Comparison of ENCODE assay signal across 27 cellular contexts in genomic region chrX:73683236-73683859, GRCh38.
A peak's percentile ranks its signal among the peaks of the same experiment; 100 is the strongest.
DNase-seq lines count a peak whose midpoint lies in the region; ATAC-seq and TF ChIP-seq lines count a peak whose summit lies in the region.
"Had no signal": no experiment of that assay in that cellular context is flagged by ENCODE, and none has a peak within 500 bp of the region (broad histone marks: within the 10 kb centered on the region; RNA-seq: fewer than 3 reads in every experiment).

No MANE protein-coding gene starts in this region.

- H3K27ac ChIP-seq in GM23248 (peak overlapping the region; percentile 52), iPS-18a (ENCODE audit: low read length) (peak overlapping the region; percentile 67)
- H3K27ac ChIP-seq: hepatocyte, ovary, VCaP had no signal

- WGBS in GM23248 (ENCODE audit: low coverage in 1 of 2, low lambda C conversion rate in 2 of 2, missing lambda C conversion rate in 2 of 2), 2 experiments = 3 to 4% methylated on average over 3 of the region's 3 CpGs

- TF ChIP-seq CTCF in astrocyte of the spinal cord (IDR thresholded peaks at IDR 0.05; ENCODE audit: low read depth, low read length) = no peak

- H3K4me1 ChIP-seq in GM23248 (ENCODE audit: insufficient read depth) (peaks cover 12% of the 10 kb centered on the region; the same call in 1 of the 2 replicates), iPS-18a (ENCODE audit: control insufficient read depth, low read depth, low read length) (peaks cover 39% of the 10 kb centered on the region)

- peaks cover 4% of the 10 kb centered on the region; the same call in 1 of the 2 replicates for H3F3A ChIP-seq in GM23248 (ENCODE audit: insufficient read depth)

- no peaks in the 10 kb centered on the region for H3K27me3 ChIP-seq in GM23248 (replicated peaks; ENCODE audit: insufficient read depth)
- no peaks in the 10 kb centered on the region for H3K27me3 ChIP-seq in iPS-18a (ENCODE audit: control insufficient read depth, insufficient read depth, low read length)
- H3K27me3 ChIP-seq: hepatocyte had no signal

- peak; percentile 33 for DNase-seq in AG08395 (ENCODE audit: low spot score)
- DNase-seq in GM23248 = peak; percentile 75
- DNase-seq in astrocyte of the spinal cord (ENCODE audit: low read depth, low spot score) = peak; percentile 24
- DNase-seq in NK-92 treated with Interleukin-12 subunit alpha and Interleukin-12 subunit beta, amount 100 ng/mL, for 24 hours (lab: John Stamatoyannopoulos, UW) = no peak
- no peak for DNase-seq in COLO829 (ENCODE audit: low spot score)
- DNase-seq: activated CD8-positive, alpha-beta memory T cell treated with anti-CD3 and anti-CD28 coated beads, Interleukin-2, amount 50 U/mL, for 48 hours; activated gamma-delta T cell; amniotic stem cell; CD4-positive, alpha-beta memory T cell; cerebellar nuclear complex; DMS79 treated with DMSO at 0.1 percent for 48 hours; effector CD8-positive, alpha-beta T cell; GOT3; mesendoderm; naive thymus-derived CD4-positive, alpha-beta T cell; NCI-H1436; NCI-H2171; NCI-H69; ovary; SHP77 treated with DMSO at 0.1 percent for 48 hours; stimulated activated CD4-positive, alpha-beta T cell treated with anti-CD3 and anti-CD28 coated beads, Interleukin-2, amount 100 ng/mL, for 48 hours; stimulated activated naive CD8-positive, alpha-beta T cell treated with anti-CD3 and anti-CD28 coated beads, Interleukin-15, amount 100 ng/mL, for 72 hours had no signal

- H4K20me1 ChIP-seq in GM23248 (ENCODE audit: insufficient read depth) = no peaks in the 10 kb centered on the region

- H3K9ac ChIP-seq in GM23248 (peak overlapping the region; percentile 31; the same call in 1 of the 2 replicates), iPS-18a (ENCODE audit: low read length) (no peak overlapping the region)

- H3K4me3 ChIP-seq in GM23248 (no peak overlapping the region), astrocyte of the spinal cord (ENCODE audit: low read depth, low read length) (no peak overlapping the region), iPS-18a (ENCODE audit: low read length) (no peak overlapping the region)
- H3K4me3 ChIP-seq: hepatocyte, ovary had no signal

- H2AFZ ChIP-seq in GM23248 = no peak overlapping the region
- H2AFZ ChIP-seq: hepatocyte had no signal

- no peaks in the 10 kb centered on the region for H3K9me3 ChIP-seq in GM23248 (ENCODE audit: low read depth)
- peaks cover 7% of the 10 kb centered on the region for H3K9me3 ChIP-seq in iPS-18a (ENCODE audit: control insufficient read depth, low read depth, low read length)
- H3K9me3 ChIP-seq: ovary had no signal

- no peaks in the 10 kb centered on the region for H3K79me2 ChIP-seq in GM23248 (ENCODE audit: insufficient read depth)
- H3K79me2 ChIP-seq: hepatocyte had no signal

- no peaks in the 10 kb centered on the region for H3K9me2 ChIP-seq in GM23248 (ENCODE audit: insufficient read depth)

- ATAC-seq in GM21825 (IDR thresholded peaks at IDR 0.05; ENCODE audit: unreplicated experiment) (no peak), GM21528 (IDR thresholded peaks at IDR 0.05; ENCODE audit: low FRiP score, unreplicated experiment) (no peak)
- ATAC-seq: naive thymus-derived CD4-positive, alpha-beta T cell; stimulated activated naive CD8-positive, alpha-beta T cell treated with anti-CD3 and anti-CD28 coated beads, Interleukin-15, amount 100 ng/mL, for 72 hours had no signal

- peak overlapping the region; percentile 48 for H3K4me2 ChIP-seq in GM23248 (ENCODE audit: unreplicated experiment)
- H3K4me2 ChIP-seq: hepatocyte had no signal

- in situ Hi-C loops in GM23248 (cut with MboI) = no loop called here
- in situ Hi-C loops in astrocyte of the spinal cord (cut with HindIII; ENCODE audit: low sequenced_read_pairs) = no loop called here

- H3K36me3 ChIP-seq in GM23248 (ENCODE audit: low read depth) = no peaks in the 10 kb centered on the region
- no peaks in the 10 kb centered on the region for H3K36me3 ChIP-seq in iPS-18a (ENCODE audit: control insufficient read depth, low read depth, low read length)
- H3K36me3 ChIP-seq: ovary had no signal

Comparison
In these comparisons a context has a peak if more than half of its experiments do, and no peak if none do; other contexts are left out.
1. DNase-seq: peak in AG08395 (single experiment), GM23248 (single experiment) and astrocyte of the spinal cord (single experiment); none in NK-92 treated with Interleukin-12 subunit alpha and Interleukin-12 subunit beta, amount 100 ng/mL, for 24 hours (single experiment) and COLO829 (single experiment).